1 cellular context compared by ENCODE assay signal in the genomic region with DNA sequence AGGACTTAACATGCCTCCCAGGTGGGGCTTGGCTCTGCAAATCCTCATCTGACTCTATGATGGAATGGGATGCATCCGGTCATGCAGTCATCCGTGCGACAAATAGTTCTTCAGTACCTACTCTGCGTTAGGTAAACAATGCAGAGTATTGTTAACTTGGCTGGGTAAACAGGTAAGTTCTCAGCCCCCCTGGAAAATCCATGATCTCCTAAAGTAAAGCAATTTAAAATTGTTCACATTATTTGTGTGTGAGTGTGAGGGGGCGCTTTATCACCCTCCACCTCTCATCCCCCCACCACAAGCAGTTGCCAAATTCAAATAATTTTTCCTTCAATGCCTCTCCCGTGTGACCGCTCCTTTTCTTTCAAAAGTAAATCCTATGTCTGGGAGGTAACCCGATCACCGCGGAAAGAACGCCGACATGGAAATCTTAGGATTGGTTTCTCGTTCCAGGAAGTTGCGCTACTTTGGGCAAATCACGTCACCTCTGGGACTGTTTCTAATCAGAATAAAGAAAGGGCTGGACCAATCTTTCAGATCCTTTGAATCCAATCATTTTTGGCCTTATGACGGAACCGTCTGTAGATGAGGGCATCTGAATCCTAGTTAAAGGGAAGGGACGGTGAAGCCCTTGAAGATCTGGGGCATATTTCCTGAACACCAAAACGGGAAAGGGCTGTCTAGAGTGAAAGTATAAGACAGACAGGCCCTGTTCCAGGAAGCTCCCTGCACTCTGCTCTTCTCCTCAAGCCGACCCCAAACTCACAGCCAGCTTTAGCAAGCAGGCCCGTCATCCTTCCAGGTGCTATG.
TF ChIP-seq lines count a peak whose summit lies in the region.

No MANE protein-coding gene starts in this region.

TF ChIP-seq in HEK293, 187 proteins besides CTCF, POLR2A, EP300 and RAD21 (continued from another document and continues in another):
- no peak for TF ChIP-seq MYNN (tag by site-specific recombination; IDR thresholded peaks at IDR 0.05; ENCODE audit: borderline replicate concordance)
- peak; percentile 87 for TF ChIP-seq GLIS1 (tag by site-specific recombination; IDR thresholded peaks at IDR 0.05)
- TF ChIP-seq PRDM6 (tag by site-specific recombination; IDR thresholded peaks at IDR 0.05): peak; percentile 35; the same call in 1 of the 2 replicates
- TF ChIP-seq ZNF175 (tag by site-specific recombination; IDR thresholded peaks at IDR 0.05): no peak
- peak; percentile 25; the same call in 1 of the 2 replicates for TF ChIP-seq ZNF610 (tag by site-specific recombination; IDR thresholded peaks at IDR 0.05; ENCODE audit: borderline replicate concordance)
- TF ChIP-seq ZNF501 (tag by site-specific recombination; IDR thresholded peaks at IDR 0.05): peak; percentile 54; the same call in 1 of the 2 replicates
- peak; percentile 39; the same call in 1 of the 2 replicates for TF ChIP-seq ZEB2 (tag by site-specific recombination; IDR thresholded peaks at IDR 0.05)
- TF ChIP-seq ZNF521 (tag by site-specific recombination; IDR thresholded peaks at IDR 0.05): no peak
- TF ChIP-seq ZNF140 (tag by site-specific recombination; IDR thresholded peaks at IDR 0.05): no peak
- TF ChIP-seq, protein P1, sequence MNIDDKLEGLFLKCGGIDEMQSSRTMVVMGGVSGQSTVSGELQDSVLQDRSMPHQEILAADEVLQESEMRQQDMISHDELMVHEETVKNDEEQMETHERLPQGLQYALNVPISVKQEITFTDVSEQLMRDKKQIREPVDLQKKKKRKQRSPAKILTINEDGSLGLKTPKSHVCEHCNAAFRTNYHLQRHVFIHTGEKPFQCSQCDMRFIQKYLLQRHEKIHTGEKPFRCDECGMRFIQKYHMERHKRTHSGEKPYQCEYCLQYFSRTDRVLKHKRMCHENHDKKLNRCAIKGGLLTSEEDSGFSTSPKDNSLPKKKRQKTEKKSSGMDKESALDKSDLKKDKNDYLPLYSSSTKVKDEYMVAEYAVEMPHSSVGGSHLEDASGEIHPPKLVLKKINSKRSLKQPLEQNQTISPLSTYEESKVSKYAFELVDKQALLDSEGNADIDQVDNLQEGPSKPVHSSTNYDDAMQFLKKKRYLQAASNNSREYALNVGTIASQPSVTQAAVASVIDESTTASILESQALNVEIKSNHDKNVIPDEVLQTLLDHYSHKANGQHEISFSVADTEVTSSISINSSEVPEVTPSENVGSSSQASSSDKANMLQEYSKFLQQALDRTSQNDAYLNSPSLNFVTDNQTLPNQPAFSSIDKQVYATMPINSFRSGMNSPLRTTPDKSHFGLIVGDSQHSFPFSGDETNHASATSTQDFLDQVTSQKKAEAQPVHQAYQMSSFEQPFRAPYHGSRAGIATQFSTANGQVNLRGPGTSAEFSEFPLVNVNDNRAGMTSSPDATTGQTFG (tag by site-specific recombination; IDR thresholded peaks at IDR 0.05; ENCODE audit: borderline replicate concordance): no peak
- TF ChIP-seq, protein P2, sequence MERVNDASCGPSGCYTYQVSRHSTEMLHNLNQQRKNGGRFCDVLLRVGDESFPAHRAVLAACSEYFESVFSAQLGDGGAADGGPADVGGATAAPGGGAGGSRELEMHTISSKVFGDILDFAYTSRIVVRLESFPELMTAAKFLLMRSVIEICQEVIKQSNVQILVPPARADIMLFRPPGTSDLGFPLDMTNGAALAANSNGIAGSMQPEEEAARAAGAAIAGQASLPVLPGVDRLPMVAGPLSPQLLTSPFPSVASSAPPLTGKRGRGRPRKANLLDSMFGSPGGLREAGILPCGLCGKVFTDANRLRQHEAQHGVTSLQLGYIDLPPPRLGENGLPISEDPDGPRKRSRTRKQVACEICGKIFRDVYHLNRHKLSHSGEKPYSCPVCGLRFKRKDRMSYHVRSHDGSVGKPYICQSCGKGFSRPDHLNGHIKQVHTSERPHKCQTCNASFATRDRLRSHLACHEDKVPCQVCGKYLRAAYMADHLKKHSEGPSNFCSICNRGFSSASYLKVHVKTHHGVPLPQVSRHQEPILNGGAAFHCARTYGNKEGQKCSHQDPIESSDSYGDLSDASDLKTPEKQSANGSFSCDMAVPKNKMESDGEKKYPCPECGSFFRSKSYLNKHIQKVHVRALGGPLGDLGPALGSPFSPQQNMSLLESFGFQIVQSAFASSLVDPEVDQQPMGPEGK (tag by site-specific recombination; IDR thresholded peaks at IDR 0.05): peak; percentile 74
- TF ChIP-seq ZNF26 (tag by site-specific recombination; IDR thresholded peaks at IDR 0.05): no peak
- TF ChIP-seq ZNF561 (tag by site-specific recombination; IDR thresholded peaks at IDR 0.05; ENCODE audit: borderline replicate concordance): no peak
- TF ChIP-seq, protein P3, sequence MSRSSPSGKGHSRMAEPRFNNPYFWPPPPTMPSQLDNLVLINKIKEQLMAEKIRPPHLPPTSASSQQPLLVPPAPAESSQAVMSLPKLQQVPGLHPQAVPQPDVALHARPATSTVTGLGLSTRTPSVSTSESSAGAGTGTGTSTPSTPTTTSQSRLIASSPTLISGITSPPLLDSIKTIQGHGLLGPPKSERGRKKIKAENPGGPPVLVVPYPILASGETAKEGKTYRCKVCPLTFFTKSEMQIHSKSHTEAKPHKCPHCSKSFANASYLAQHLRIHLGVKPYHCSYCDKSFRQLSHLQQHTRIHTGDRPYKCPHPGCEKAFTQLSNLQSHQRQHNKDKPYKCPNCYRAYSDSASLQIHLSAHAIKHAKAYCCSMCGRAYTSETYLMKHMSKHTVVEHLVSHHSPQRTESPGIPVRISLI (tag by site-specific recombination; IDR thresholded peaks at IDR 0.05): no peak
- no peak for TF ChIP-seq ZNF555 (tag by site-specific recombination; conservative IDR thresholded peaks at IDR 0.05)
- TF ChIP-seq ZFP3 (tag by site-specific recombination; IDR thresholded peaks at IDR 0.05; ENCODE audit: low read depth): no peak
- no peak for TF ChIP-seq ZNF664 (tag by site-specific recombination; IDR thresholded peaks at IDR 0.05)
- TF ChIP-seq ZNF585B (tag by site-specific recombination; IDR thresholded peaks at IDR 0.05): no peak
- TF ChIP-seq ZNF335 (tag by site-specific recombination; conservative IDR thresholded peaks at IDR 0.05): peak; percentile 88
- TF ChIP-seq ZNF747 (tag by site-specific recombination; IDR thresholded peaks at IDR 0.05): no peak
- no peak for TF ChIP-seq ZNF169 (tag by site-specific recombination; IDR thresholded peaks at IDR 0.05)
- TF ChIP-seq, protein P4, sequence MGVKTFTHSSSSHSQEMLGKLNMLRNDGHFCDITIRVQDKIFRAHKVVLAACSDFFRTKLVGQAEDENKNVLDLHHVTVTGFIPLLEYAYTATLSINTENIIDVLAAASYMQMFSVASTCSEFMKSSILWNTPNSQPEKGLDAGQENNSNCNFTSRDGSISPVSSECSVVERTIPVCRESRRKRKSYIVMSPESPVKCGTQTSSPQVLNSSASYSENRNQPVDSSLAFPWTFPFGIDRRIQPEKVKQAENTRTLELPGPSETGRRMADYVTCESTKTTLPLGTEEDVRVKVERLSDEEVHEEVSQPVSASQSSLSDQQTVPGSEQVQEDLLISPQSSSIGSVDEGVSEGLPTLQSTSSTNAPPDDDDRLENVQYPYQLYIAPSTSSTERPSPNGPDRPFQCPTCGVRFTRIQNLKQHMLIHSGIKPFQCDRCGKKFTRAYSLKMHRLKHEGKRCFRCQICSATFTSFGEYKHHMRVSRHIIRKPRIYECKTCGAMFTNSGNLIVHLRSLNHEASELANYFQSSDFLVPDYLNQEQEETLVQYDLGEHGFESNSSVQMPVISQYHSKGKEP (tag by site-specific recombination; IDR thresholded peaks at IDR 0.05): peak; percentile 63
- TF ChIP-seq KLF8 (tag by site-specific recombination; IDR thresholded peaks at IDR 0.05): no peak
- TF ChIP-seq ZNF133 (tag by site-specific recombination; IDR thresholded peaks at IDR 0.05): no peak
- no peak for TF ChIP-seq ZBTB7A (tag by site-specific recombination; IDR thresholded peaks at IDR 0.05; ENCODE audit: low read depth)
- peak; percentile 64 for TF ChIP-seq IKZF3 (tag by site-specific recombination; IDR thresholded peaks at IDR 0.05)
- TF ChIP-seq PRDM1 (tag by site-specific recombination; IDR thresholded peaks at IDR 0.05): peak; percentile 70; the same call in 1 of the 2 replicates
- TF ChIP-seq ZNF629 (tag by site-specific recombination; IDR thresholded peaks at IDR 0.05): peak; percentile 96
- TF ChIP-seq ZNF184 (tag by site-specific recombination; IDR thresholded peaks at IDR 0.05): no peak
- no peak for TF ChIP-seq ZNF211 (tag by site-specific recombination; IDR thresholded peaks at IDR 0.05; ENCODE audit: low read depth)
- TF ChIP-seq ZNF621 (tag by site-specific recombination; IDR thresholded peaks at IDR 0.05): no peak
- TF ChIP-seq GLIS2 (tag by site-specific recombination; IDR thresholded peaks at IDR 0.05): no peak
- TF ChIP-seq REPIN1 (tag by site-specific recombination; IDR thresholded peaks at IDR 0.05; ENCODE audit: low read depth): no peak
- TF ChIP-seq SCRT1 (tag by site-specific recombination; IDR thresholded peaks at IDR 0.05; ENCODE audit: borderline replicate concordance): no peak
- TF ChIP-seq ZBTB48 (tag by site-specific recombination; IDR thresholded peaks at IDR 0.05): peak; percentile 46
- peak; percentile 41 for TF ChIP-seq SP7 (tag by site-specific recombination; IDR thresholded peaks at IDR 0.05)
- no peak for TF ChIP-seq SALL2 (tag by site-specific recombination; IDR thresholded peaks at IDR 0.05; ENCODE audit: borderline replicate concordance)
- 0 out of 2 replicates have a peak, but pooled peaks have one; percentile 9 for TF ChIP-seq ZBTB8A (tag by site-specific recombination; IDR thresholded peaks at IDR 0.05)
- TF ChIP-seq MZF1 (tag by site-specific recombination; IDR thresholded peaks at IDR 0.05; ENCODE audit: borderline replicate concordance): peak; percentile 32; the same call in 1 of the 2 replicates
- no peak for TF ChIP-seq BCL11A (tag by site-specific recombination; IDR thresholded peaks at IDR 0.05; ENCODE audit: low read depth)
- no peak for TF ChIP-seq YY2 (tag by site-specific recombination; IDR thresholded peaks at IDR 0.05)
- no peak for TF ChIP-seq ZBTB49 (tag by site-specific recombination; IDR thresholded peaks at IDR 0.05; ENCODE audit: low read depth)
- TF ChIP-seq ZNF366 (tag by site-specific recombination; conservative IDR thresholded peaks at IDR 0.05): peak; percentile 69
- TF ChIP-seq ZNF350 (tag by site-specific recombination; IDR thresholded peaks at IDR 0.05): no peak
- no peak for TF ChIP-seq ZNF473 (tag by site-specific recombination; IDR thresholded peaks at IDR 0.05)
- TF ChIP-seq, protein P5, sequence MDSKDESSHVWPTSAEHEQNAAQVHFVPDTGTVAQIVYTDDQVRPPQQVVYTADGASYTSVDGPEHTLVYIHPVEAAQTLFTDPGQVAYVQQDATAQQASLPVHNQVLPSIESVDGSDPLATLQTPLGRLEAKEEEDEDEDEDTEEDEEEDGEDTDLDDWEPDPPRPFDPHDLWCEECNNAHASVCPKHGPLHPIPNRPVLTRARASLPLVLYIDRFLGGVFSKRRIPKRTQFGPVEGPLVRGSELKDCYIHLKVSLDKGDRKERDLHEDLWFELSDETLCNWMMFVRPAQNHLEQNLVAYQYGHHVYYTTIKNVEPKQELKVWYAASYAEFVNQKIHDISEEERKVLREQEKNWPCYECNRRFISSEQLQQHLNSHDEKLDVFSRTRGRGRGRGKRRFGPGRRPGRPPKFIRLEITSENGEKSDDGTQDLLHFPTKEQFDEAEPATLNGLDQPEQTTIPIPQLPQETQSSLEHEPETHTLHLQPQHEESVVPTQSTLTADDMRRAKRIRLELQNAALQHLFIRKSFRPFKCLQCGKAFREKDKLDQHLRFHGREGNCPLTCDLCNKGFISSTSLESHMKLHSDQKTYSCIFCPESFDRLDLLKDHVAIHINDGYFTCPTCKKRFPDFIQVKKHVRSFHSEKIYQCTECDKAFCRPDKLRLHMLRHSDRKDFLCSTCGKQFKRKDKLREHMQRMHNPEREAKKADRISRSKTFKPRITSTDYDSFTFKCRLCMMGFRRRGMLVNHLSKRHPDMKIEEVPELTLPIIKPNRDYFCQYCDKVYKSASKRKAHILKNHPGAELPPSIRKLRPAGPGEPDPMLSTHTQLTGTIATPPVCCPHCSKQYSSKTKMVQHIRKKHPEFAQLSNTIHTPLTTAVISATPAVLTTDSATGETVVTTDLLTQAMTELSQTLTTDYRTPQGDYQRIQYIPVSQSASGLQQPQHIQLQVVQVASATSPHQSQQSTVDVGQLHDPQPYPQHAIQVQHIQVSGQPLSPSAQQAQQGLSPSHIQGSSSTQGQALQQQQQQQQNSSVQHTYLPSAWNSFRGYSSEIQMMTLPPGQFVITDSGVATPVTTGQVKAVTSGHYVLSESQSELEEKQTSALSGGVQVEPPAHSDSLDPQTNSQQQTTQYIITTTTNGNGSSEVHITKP (tag by site-specific recombination; IDR thresholded peaks at IDR 0.05): peak; percentile 77
